8 cellular contexts compared by ENCODE assay signal in genomic region chr5:52743970-52744369, GRCh38. TPM values are rescaled to one million over a fixed set of nuclear protein-coding genes. Genes with fewer than 3 reads are reported as not detected.
A peak's percentile ranks its signal among the peaks of the same experiment; 100 is the strongest.
DNase-seq lines count a peak whose midpoint lies in the region; ATAC-seq and TF ChIP-seq lines count a peak whose summit lies in the region.

No MANE protein-coding gene starts in this region.

- H3K27me3 ChIP-seq in naive thymus-derived CD4-positive, alpha-beta T cell (ENCODE audit: control insufficient read depth in 2 of 2, insufficient read depth in 2 of 2, low read length in 2 of 2): no peaks in the 10 kb centered on the region
- H3K27me3 ChIP-seq in uterus (no peaks in the 10 kb centered on the region), prostate gland (replicated peaks; ENCODE audit: insufficient read depth) (no peaks in the 10 kb centered on the region)

- H3K36me3 ChIP-seq in naive thymus-derived CD4-positive, alpha-beta T cell (ENCODE audit: control insufficient read depth in 2 of 3, insufficient read depth in 3 of 3, low read length in 3 of 3): no peaks in the 10 kb centered on the region
- no peaks in the 10 kb centered on the region for H3K36me3 ChIP-seq in uterus
- no peaks in the 10 kb centered on the region for H3K36me3 ChIP-seq in prostate gland

- TF ChIP-seq CTCF in GM12865 (IDR thresholded peaks at IDR 0.05; ENCODE audit: insufficient read depth, low read depth, low read length, missing control alignments) (no peak), uterus (IDR thresholded peaks at IDR 0.05) (no peak), coronary artery (IDR thresholded peaks at IDR 0.05) (no peak), prostate gland (IDR thresholded peaks at IDR 0.05) (no peak)

- no peak for TF ChIP-seq POLR2A in uterus (IDR thresholded peaks at IDR 0.05)
- TF ChIP-seq POLR2A in prostate gland (IDR thresholded peaks at IDR 0.05): no peak

- H3K27ac Mint-ChIP-seq in naive thymus-derived CD4-positive, alpha-beta T cell: peak overlapping the region; percentile 80 to 93 (median 90)

- no peaks in the 10 kb centered on the region for H3K9me3 Mint-ChIP-seq in activated T-cell treated with anti-CD3 and anti-CD28 coated beads, Interleukin-2, amount 50 U/mL, for 4 hours
- H3K9me3 Mint-ChIP-seq in naive thymus-derived CD4-positive, alpha-beta T cell: peaks cover 0 to 6% (median 0%) of the 10 kb centered on the region in 11 donors

- H3K36me3 Mint-ChIP-seq in activated T-cell treated with anti-CD3 and anti-CD28 coated beads, Interleukin-2, amount 50 U/mL, for 4 hours (ENCODE audit: insufficient read depth): peaks cover 1% of the 10 kb centered on the region
- peaks cover 0 to 24% (median 0%) of the 10 kb centered on the region in 5 donors for H3K36me3 Mint-ChIP-seq in naive thymus-derived CD4-positive, alpha-beta T cell

- no peak overlapping the region for H3K4me3 Mint-ChIP-seq in activated T-cell treated with anti-CD3 and anti-CD28 coated beads, Interleukin-2, amount 50 U/mL, for 4 hours
- peak overlapping the region in 9 of 10 donors; percentile 42 to 70 (median 61) for H3K4me3 Mint-ChIP-seq in naive thymus-derived CD4-positive, alpha-beta T cell

- DNase-seq in GM12865 (ENCODE audit: low read depth): peak; percentile 46
- peak; percentile 9 for DNase-seq in activated T-cell treated with anti-CD3 and anti-CD28 coated beads, Interleukin-2, amount 50 U/mL, for 4 hours
- DNase-seq in naive thymus-derived CD4-positive, alpha-beta T cell: peak in 8 of 9 donors; percentile 24 to 68 (median 54)
- no peak for DNase-seq in uterus
- DNase-seq in coronary artery (ENCODE audit: low spot score): no peak
- DNase-seq in NCI-H146 (lab: John Stamatoyannopoulos, UW): no peak
- no peak for DNase-seq in prostate gland (ENCODE audit: low spot score)

- CTCF ChIA-PET in naive thymus-derived CD4-positive, alpha-beta T cell (lab: Charles Lee): interaction anchor here (1.3 kb wide), 1 partner anchor 24 kb away, joined by 4 read pairs; no protein-coding TSS in a partner anchor

- ATAC-seq in HG02973 (IDR thresholded peaks at IDR 0.05; ENCODE audit: unreplicated experiment): peak; percentile 51
- ATAC-seq in activated T-cell treated with anti-CD3 and anti-CD28 coated beads, Interleukin-2, amount 50 U/mL, for 4 hours: peak; percentile 97
- ATAC-seq in naive thymus-derived CD4-positive, alpha-beta T cell: peak; percentile 91

- H3K4me1 Mint-ChIP-seq in activated T-cell treated with anti-CD3 and anti-CD28 coated beads, Interleukin-2, amount 50 U/mL, for 4 hours (ENCODE audit: low read depth): peaks cover 57% of the 10 kb centered on the region
- peaks cover 35 to 69% (median 61%) of the 10 kb centered on the region in 7 donors for H3K4me1 Mint-ChIP-seq in naive thymus-derived CD4-positive, alpha-beta T cell

- H3K9me3 ChIP-seq in naive thymus-derived CD4-positive, alpha-beta T cell (ENCODE audit: control insufficient read depth in 2 of 3, low read length in 3 of 3): no peaks in the 10 kb centered on the region
- H3K9me3 ChIP-seq in uterus: no peaks in the 10 kb centered on the region
- H3K9me3 ChIP-seq in prostate gland: no peaks in the 10 kb centered on the region

- no peak overlapping the region for H3K4me3 ChIP-seq in GM12865 (ENCODE audit: low read depth, low read length)
- no peak overlapping the region for H3K4me3 ChIP-seq in naive thymus-derived CD4-positive, alpha-beta T cell (ENCODE audit: low read length)
- no peak overlapping the region for H3K4me3 ChIP-seq in uterus
- no peak overlapping the region for H3K4me3 ChIP-seq in coronary artery
- H3K4me3 ChIP-seq in prostate gland: no peak overlapping the region

- H3K27ac ChIP-seq in naive thymus-derived CD4-positive, alpha-beta T cell (ENCODE audit: low read depth, low read length): peak overlapping the region; percentile 49
- H3K27ac ChIP-seq in uterus: peak overlapping the region in 1 of 2 donors; percentile 34
- no peak overlapping the region for H3K27ac ChIP-seq in coronary artery
- H3K27ac ChIP-seq in prostate gland: no peak overlapping the region

- POLR2A ChIA-PET in naive thymus-derived CD4-positive, alpha-beta T cell (lab: Charles Lee): interaction anchor here (1.8 kb wide), 1 partner anchor 18 kb away, joined by 11 read pairs; no protein-coding TSS in a partner anchor

- H3K4me1 ChIP-seq in naive thymus-derived CD4-positive, alpha-beta T cell (ENCODE audit: control insufficient read depth in 2 of 2, insufficient read depth in 2 of 2, low read length in 2 of 2): peaks cover 35 to 36% of the 10 kb centered on the region in 2 donors
- H3K4me1 ChIP-seq in uterus (no peaks in the 10 kb centered on the region), prostate gland (replicated peaks) (no peaks in the 10 kb centered on the region)

- 16% methylated on average over 1 of the region's 1 CpG for WGBS in prostate gland

- no peaks in the 10 kb centered on the region for H3K27me3 Mint-ChIP-seq in activated T-cell treated with anti-CD3 and anti-CD28 coated beads, Interleukin-2, amount 50 U/mL, for 4 hours (ENCODE audit: low read depth)
- H3K27me3 Mint-ChIP-seq in naive thymus-derived CD4-positive, alpha-beta T cell: peaks cover 0 to 5% (median 0%) of the 10 kb centered on the region in 5 donors

- intact Hi-C loops in naive thymus-derived CD4-positive, alpha-beta T cell (cut with micrococcal nuclease): loop anchor here (1.0 to 5.0 kb wide), 10 partner anchors 17 to 57 kb away; partner anchors contain the start of genes ITGA1 (in 2 of the 2) and PELO (in 2 of the 2)
- intact Hi-C loops in uterus (cut with DNase I; ENCODE audit: low total_unique reads) (no loop called here), prostate gland (cut with DNase I) (no loop called here)

RNA-seq across cellular contexts. Expression of gene ITGA1, which starts 43.7 kb away (rescaled TPM):
- total RNA-seq in activated T-cell treated with anti-CD3 and anti-CD28 coated beads, Interleukin-2, amount 50 U/mL, for 4 hours: 1 to 10 TPM; 2.1 to 6.3 (median 4.7) TPM
- 1 to 10 TPM in 4 of 5 experiments, under 1 TPM in 1; 0.92 to 8.7 (median 2.4) TPM for total RNA-seq in naive thymus-derived CD4-positive, alpha-beta T cell
- polyA plus RNA-seq in naive thymus-derived CD4-positive, alpha-beta T cell: 1 to 10 TPM; 1.6 to 1.8 TPM
- total RNA-seq in uterus (10 to 100 TPM; 41.8 to 94.0 (median 69.6) TPM), prostate gland (10 to 100 TPM; 43.7 to 78.3 TPM)

RNA-seq across cellular contexts. Expression of gene PELO, which starts 43.7 kb away (rescaled TPM):
- total RNA-seq in activated T-cell treated with anti-CD3 and anti-CD28 coated beads, Interleukin-2, amount 50 U/mL, for 4 hours: 10 to 100 TPM; 21.2 to 26.5 (median 23.7) TPM
- total RNA-seq in naive thymus-derived CD4-positive, alpha-beta T cell: 10 to 100 TPM in 2 of 5 experiments, 1 to 10 TPM in 3; 7.7 to 16.8 (median 9.7) TPM
- 1 to 10 TPM; 4.6 to 6.1 TPM for polyA plus RNA-seq in naive thymus-derived CD4-positive, alpha-beta T cell
- total RNA-seq in uterus (10 to 100 TPM; 16.5 to 35.8 (median 24.6) TPM), prostate gland (10 to 100 TPM; 14.9 to 18.8 TPM)

Comparison
In these comparisons a context has a peak if more than half of its experiments do, and no peak if none do; other contexts are left out.
1. DNase-seq: peak in GM12865 (single experiment), activated T-cell treated with anti-CD3 and anti-CD28 coated beads, Interleukin-2, amount 50 U/mL, for 4 hours (single experiment) and naive thymus-derived CD4-positive, alpha-beta T cell (8 of 9); none in uterus (0 of 2), coronary artery (single experiment), NCI-H146 (single experiment) and prostate gland (single experiment).
2. RNA of gene ITGA1, which starts 43.7 kb away (total RNA-seq): 41.8 to 94.0 TPM in uterus and 43.7 to 78.3 TPM in prostate gland; 2.1 to 6.3 TPM in activated T-cell treated with anti-CD3 and anti-CD28 coated beads, Interleukin-2, amount 50 U/mL, for 4 hours and 0.92 to 8.7 TPM in naive thymus-derived CD4-positive, alpha-beta T cell; every median in the first group is over 4 times any median in the second.
3. intact Hi-C loops: an anchor here in naive thymus-derived CD4-positive, alpha-beta T cell (1.0 to 5.0 kb wide); none called in uterus and prostate gland.
4. Peak in every context shown above with its lines, with median percentiles within 50 percentile points of each other: ATAC-seq.